ENCODE assay signal across 27 cellular contexts in genomic region chr1:205965039-205965630, GRCh38. TPM values are rescaled to one million over a fixed set of nuclear protein-coding genes. Genes with fewer than 3 reads are reported as not detected.
A peak's percentile ranks its signal among the peaks of the same experiment; 100 is the strongest.
DNase-seq lines count a peak whose midpoint lies in the region; ATAC-seq and TF ChIP-seq lines count a peak whose summit lies in the region.
"Had no signal": no experiment of that assay in that cellular context is flagged by ENCODE, and none has a peak within 500 bp of the region (broad histone marks: within the 10 kb centered on the region; RNA-seq: fewer than 3 reads in every experiment).

No MANE protein-coding gene starts in this region.

- H4K5ac ChIP-seq in H9 (ENCODE audit: insufficient read length, low read depth, low read length), result no peak overlapping the region

- no peak overlapping the region for H2BK20ac ChIP-seq in H9 (ENCODE audit: low read depth, low read length, poor library complexity, severe bottlenecking)

- H3K36me3 Mint-ChIP-seq in chondrocyte (ENCODE audit: low read depth) (peaks cover 2% of the 10 kb centered on the region), H9 (ENCODE audit: insufficient read depth in 1 of 3, low read depth in 3 of 3) (no peaks in the 10 kb centered on the region)
- H3K36me3 Mint-ChIP-seq: activated CD4-positive, alpha-beta memory T cell treated with anti-CD3 and anti-CD28 coated beads for 36 hours; activated naive CD4-positive, alpha-beta T cell treated with anti-CD3 and anti-CD28 coated beads, Interleukin-2, amount 50 U/mL, for 72 hours; natural killer cell treated with Interleukin-12 subunit alpha and Interleukin-12 subunit beta and Interleukin-15 and Interleukin-18, amount 100 ng/mL, for 72 hours had no signal

- H3T11ph ChIP-seq in H9 (ENCODE audit: low read length), result no peak overlapping the region

- DNase-seq in DMS53 (lab: John Stamatoyannopoulos, UW), result peak; percentile 100
- peak; percentile 43 for DNase-seq in NCI-H1417 treated with DMSO at 0.1 percent for 48 hours (lab: John Stamatoyannopoulos, UW)
- DNase-seq in NCI-H2196 (lab: John Stamatoyannopoulos, UW; ENCODE audit: unreplicated experiment), result peak; percentile 91
- peak; percentile 62 for DNase-seq in chondrocyte (ENCODE audit: low spot score)
- DNase-seq in T-helper 2 cell, result no peak
- no peak for DNase-seq in H9
- DNase-seq in NCI-H446 (lab: John Stamatoyannopoulos, UW), result no peak
- DNase-seq: activated CD4-positive, alpha-beta memory T cell treated with anti-CD3 and anti-CD28 coated beads for 36 hours; activated T-cell treated with anti-CD3 and anti-CD28 coated beads, Interleukin-2, amount 50 U/mL, for 1 hour; CD4-positive, alpha-beta T cell; EL; foreskin keratinocyte; Kasumi-1; kidney glomerular epithelial cell; mesendoderm; SIG-M5; small intestine; stimulated activated CD4-positive, alpha-beta T cell treated with anti-CD3 and anti-CD28 coated beads, Interleukin-4, amount 100 ng/mL, for 24 hours; uterus; WERI-Rb-1 had no signal

- H3K79me2 ChIP-seq in H9 (ENCODE audit: insufficient read depth, low read length), result no peaks in the 10 kb centered on the region

- H2AK5ac ChIP-seq in H9 (ENCODE audit: insufficient read length, low read length), result no peak overlapping the region

- H3K14ac ChIP-seq in H9 (ENCODE audit: insufficient read depth, low read length), result no peak overlapping the region

- H2BK5ac ChIP-seq in H9 (ENCODE audit: insufficient read length, low read length), result no peak overlapping the region

- H3K18ac ChIP-seq in H9 (ENCODE audit: insufficient read length, low read depth, low read length), result no peak overlapping the region

- ATAC-seq in HG03175 (IDR thresholded peaks at IDR 0.05; ENCODE audit: unreplicated experiment), result no peak
- ATAC-seq: activated naive CD4-positive, alpha-beta T cell treated with anti-CD3 and anti-CD28 coated beads, Interleukin-2, amount 50 U/mL, for 72 hours; foreskin keratinocyte; natural killer cell treated with Interleukin-12 subunit alpha and Interleukin-12 subunit beta and Interleukin-15 and Interleukin-18, amount 100 ng/mL, for 72 hours; psoas muscle had no signal

- no peak overlapping the region for H2AFZ ChIP-seq in H9 (ENCODE audit: low read length)

- no peak overlapping the region for H3K27ac Mint-ChIP-seq in chondrocyte (ENCODE audit: unreplicated experiment)
- H3K27ac Mint-ChIP-seq in H9, result no peak overlapping the region; a peak in 2 of 7 replicates
- H3K27ac Mint-ChIP-seq: activated CD4-positive, alpha-beta memory T cell treated with anti-CD3 and anti-CD28 coated beads for 36 hours; CD4-positive, alpha-beta T cell; natural killer cell treated with Interleukin-12 subunit alpha and Interleukin-12 subunit beta and Interleukin-15 and Interleukin-18, amount 100 ng/mL, for 72 hours; T-helper 1 cell treated with Interleukin-12 subunit alpha and Interleukin-12 subunit beta and Interleukin-4 antibody, amounts not matched to agents 30 μg/mL and 1 μg/mL, for 36 hours had no signal

- no peaks in the 10 kb centered on the region for H3K4me1 ChIP-seq in H9 (ENCODE audit: insufficient read depth, low read length)
- H3K4me1 ChIP-seq: foreskin keratinocyte, uterus had no signal

- H3K23ac ChIP-seq in H9 (ENCODE audit: insufficient read length, low read depth, low read length), result no peak overlapping the region

- WGBS in H9 (ENCODE audit: extremely low coverage, insufficient read length, low lambda C conversion rate), result no CpG with 5 or more reads among the region's 12 CpGs

- H2BK12ac ChIP-seq in H9 (ENCODE audit: insufficient read length, low read depth, low read length), result no peak overlapping the region

- no peak overlapping the region for H4K91ac ChIP-seq in H9 (ENCODE audit: insufficient read length, low read depth, low read length)

- no peaks in the 10 kb centered on the region for H3K9me3 ChIP-seq in H9 (ENCODE audit: control insufficient read depth, low read depth, low read length)
- H3K9me3 ChIP-seq: psoas muscle, uterus had no signal

- H3K4me2 ChIP-seq in H9 (ENCODE audit: insufficient read depth, insufficient read length, low read length), result no peak overlapping the region

- H3K79me1 ChIP-seq in H9 (ENCODE audit: insufficient read depth, low read depth, low read length, poor library complexity, severe bottlenecking), result no peaks in the 10 kb centered on the region

- H3K9ac ChIP-seq in H9 (ENCODE audit: extremely low read depth, insufficient read length, low read length), result no peak overlapping the region

- H4K8ac ChIP-seq in H9 (replicated peaks; ENCODE audit: insufficient read length, low read depth, low read length), result no peak overlapping the region

- H3K27me3 Mint-ChIP-seq in chondrocyte (ENCODE audit: low read depth) (no peaks in the 10 kb centered on the region), H9 (ENCODE audit: low read depth) (peaks cover 4% of the 10 kb centered on the region)

- TF ChIP-seq CTCF in chondrocyte (IDR thresholded peaks at IDR 0.05) (no peak), H9 (conservative IDR thresholded peaks at IDR 0.05) (no peak)

- H3K4ac ChIP-seq in H9 (ENCODE audit: low read depth, low read length), result no peak overlapping the region

- H3K9me3 Mint-ChIP-seq in chondrocyte (ENCODE audit: low read depth), result no peaks in the 10 kb centered on the region
- H3K9me3 Mint-ChIP-seq in H9, result no peaks in the 10 kb centered on the region; a peak in 1 of 5 replicates
- H3K9me3 Mint-ChIP-seq: activated CD4-positive, alpha-beta memory T cell treated with anti-CD3 and anti-CD28 coated beads for 36 hours; activated naive CD4-positive, alpha-beta T cell treated with anti-CD3 and anti-CD28 coated beads, Interleukin-2, amount 50 U/mL, for 72 hours; CD4-positive, alpha-beta T cell; natural killer cell treated with Interleukin-12 subunit alpha and Interleukin-12 subunit beta and Interleukin-15 and Interleukin-18, amount 100 ng/mL, for 72 hours; T-helper 1 cell treated with Interleukin-12 subunit alpha and Interleukin-12 subunit beta and Interleukin-4 antibody, amounts not matched to agents 30 μg/mL and 1 μg/mL, for 36 hours had no signal

- no peak overlapping the region for H3K56ac ChIP-seq in H9 (ENCODE audit: insufficient read length, low read depth, low read length)

- no peaks in the 10 kb centered on the region for H3K23me2 ChIP-seq in H9 (ENCODE audit: insufficient read length, low read depth, low read length, poor library complexity, severe bottlenecking)

- H3K4me1 Mint-ChIP-seq in chondrocyte (ENCODE audit: low read depth), result peaks cover 14% of the 10 kb centered on the region
- peaks cover 23 to 30% of the 10 kb centered on the region in 2 experiments for H3K4me1 Mint-ChIP-seq in H9

- H2BK120ac ChIP-seq in H9 (ENCODE audit: low read depth, low read length, poor library complexity, severe bottlenecking), result no peak overlapping the region

- H3K27ac ChIP-seq in H9 (ENCODE audit: insufficient read length, low read depth, low read length), result no peak overlapping the region
- H3K27ac ChIP-seq: coronary artery, foreskin keratinocyte, psoas muscle, uterus, WERI-Rb-1 had no signal

- no peaks in the 10 kb centered on the region for H4K20me1 ChIP-seq in H9 (ENCODE audit: control insufficient read depth, insufficient read depth, insufficient read length)

- H3K4me3 Mint-ChIP-seq in chondrocyte (ENCODE audit: unreplicated experiment), result no peak overlapping the region
- H3K4me3 Mint-ChIP-seq in H9, result no peak overlapping the region
- H3K4me3 Mint-ChIP-seq: activated CD4-positive, alpha-beta memory T cell treated with anti-CD3 and anti-CD28 coated beads for 36 hours; CD4-positive, alpha-beta T cell; natural killer cell treated with Interleukin-12 subunit alpha and Interleukin-12 subunit beta and Interleukin-15 and Interleukin-18, amount 100 ng/mL, for 72 hours; T-helper 1 cell treated with Interleukin-12 subunit alpha and Interleukin-12 subunit beta and Interleukin-4 antibody, amounts not matched to agents 30 μg/mL and 1 μg/mL, for 36 hours had no signal

- H2BK15ac ChIP-seq in H9 (ENCODE audit: low read depth, low read length), result no peak overlapping the region

- no peaks in the 10 kb centered on the region for H3K27me3 ChIP-seq in H9 (ENCODE audit: insufficient read depth, low read length)
- H3K27me3 ChIP-seq: uterus had no signal

RNA-seq across cellular contexts. Expression of gene SLC26A9, which starts 21.9 kb away (rescaled TPM):
- not detected in 3 replicates for total RNA-seq in chondrocyte
- not detected in 2 replicates for total RNA-seq in H9 (2021)
- total RNA-seq: activated CD4-positive, alpha-beta memory T cell treated with anti-CD3 and anti-CD28 coated beads for 36 hours; activated naive CD4-positive, alpha-beta T cell treated with anti-CD3 and anti-CD28 coated beads, Interleukin-2, amount 50 U/mL, for 72 hours; CD4-positive, alpha-beta T cell; foreskin keratinocyte; natural killer cell treated with Interleukin-12 subunit alpha and Interleukin-12 subunit beta and Interleukin-15 and Interleukin-18, amount 100 ng/mL, for 72 hours; uterus had no signal

RNA-seq across cellular contexts. Expression of gene RAB7B, which starts 38.1 kb away (rescaled TPM):
- total RNA-seq in chondrocyte, result 3.5 to 4.5 TPM (median 4.4 TPM) in 3 replicates
- 0.68 and 0.83 TPM in 2 replicates for total RNA-seq in H9 (2021)
- total RNA-seq: activated CD4-positive, alpha-beta memory T cell treated with anti-CD3 and anti-CD28 coated beads for 36 hours; activated naive CD4-positive, alpha-beta T cell treated with anti-CD3 and anti-CD28 coated beads, Interleukin-2, amount 50 U/mL, for 72 hours; endothelial cell of umbilical vein; natural killer cell treated with Interleukin-12 subunit alpha and Interleukin-12 subunit beta and Interleukin-15 and Interleukin-18, amount 100 ng/mL, for 72 hours had no signal

RNA-seq across cellular contexts. Expression of gene CTSE, which starts 58.6 kb away (rescaled TPM):
- not detected in 3 replicates for total RNA-seq in chondrocyte
- not detected in 2 replicates for total RNA-seq in H9 (2021)
- total RNA-seq: activated CD4-positive, alpha-beta memory T cell treated with anti-CD3 and anti-CD28 coated beads for 36 hours; activated naive CD4-positive, alpha-beta T cell treated with anti-CD3 and anti-CD28 coated beads, Interleukin-2, amount 50 U/mL, for 72 hours; CD4-positive, alpha-beta T cell; endothelial cell of umbilical vein; natural killer cell treated with Interleukin-12 subunit alpha and Interleukin-12 subunit beta and Interleukin-15 and Interleukin-18, amount 100 ng/mL, for 72 hours had no signal

Comparison
In these comparisons a context has a peak if more than half of its experiments do, and no peak if none do; other contexts are left out.
1. DNase-seq: peak in DMS53 (single experiment), NCI-H1417 treated with DMSO at 0.1 percent for 48 hours (single experiment), NCI-H2196 (single experiment) and chondrocyte (single experiment); none in T-helper 2 cell (0 of 5), H9 (single experiment) and NCI-H446 (0 of 2).